ENCODE assay signal across 29 cellular contexts in genomic region chr14:53932966-53933365, GRCh38. TPM values are rescaled to one million over a fixed set of nuclear protein-coding genes. Genes with fewer than 3 reads are reported as not detected.
DNase-seq lines count a peak whose midpoint lies in the region; ATAC-seq, FAIRE-seq and TF ChIP-seq lines count a peak whose summit lies in the region.
"Had no signal": no experiment of that assay in that cellular context is flagged by ENCODE, and none has a peak within 500 bp of the region (broad histone marks: within the 10 kb centered on the region; RNA-seq: fewer than 3 reads in every experiment).

No MANE protein-coding gene starts in this region.

- RAD21 ChIA-PET in HCT116 (lab: Charles Lee; ENCODE audit: low non-redundant PET in 1 of 2, low total read pairs in 2 of 2, uncharacterized antibody in 2 of 2, unreplicated experiment in 2 of 2): no interaction called here

- TF ChIP-seq CTCF in HCT116 (IDR thresholded peaks at IDR 0.05 in 2 of 3, conservative IDR thresholded peaks at IDR 0.05 in 1 of 3; ENCODE audit: borderline replicate concordance in 1 of 3, insufficient read depth in 1 of 3, low read depth in 2 of 3, low read length in 2 of 3) (no peak), endothelial cell of umbilical vein (IDR thresholded peaks at IDR 0.05; ENCODE audit: extremely low read depth in 1 of 2, insufficient read depth in 1 of 2, low read depth in 1 of 2, low read length in 2 of 2) (no peak)

- no peak overlapping the region for H3K27ac Mint-ChIP-seq in stimulated activated effector memory CD8-positive, alpha-beta T cell treated with anti-CD3 and anti-CD28 coated beads, Interleukin-12 subunit alpha, Interleukin-12 subunit beta, amount 100 ng/mL, for 72 hours
- H3K27ac Mint-ChIP-seq: CD14-positive monocyte; CD4-positive, alpha-beta memory T cell; CD4-positive, CD25-positive, alpha-beta regulatory T cell; CD8-positive, alpha-beta memory T cell had no signal

- no peaks in the 10 kb centered on the region for H3K9me2 ChIP-seq in HCT116 (ENCODE audit: insufficient read depth)

- H3K27me3 ChIP-seq in HCT116 (ENCODE audit: insufficient read depth, low read length): no peaks in the 10 kb centered on the region
- no peaks in the 10 kb centered on the region for H3K27me3 ChIP-seq in endothelial cell of umbilical vein (ENCODE audit: control insufficient read depth in 2 of 2, insufficient read depth in 2 of 2, low read length in 2 of 2)
- H3K27me3 ChIP-seq: BE2C, BLaER1 had no signal

- dilution Hi-C loops in endothelial cell of umbilical vein (cut with MboI; ENCODE audit: extremely low pct_ligation_motif_present, low sequenced_read_pairs): no loop called here

- H3K9me3 ChIP-seq in HCT116 (ENCODE audit: control insufficient read depth in 1 of 2, insufficient read depth in 1 of 2, low read depth in 1 of 2, low read length in 2 of 2): no peaks in the 10 kb centered on the region
- H3K9me3 ChIP-seq in endothelial cell of umbilical vein (replicated peaks; ENCODE audit: control insufficient read depth, insufficient read depth, low read length): no peaks in the 10 kb centered on the region
- H3K9me3 ChIP-seq: BE2C, BLaER1 had no signal

- intact Hi-C loops in HCT116 (cut with micrococcal nuclease) (loop anchor here (5.0 kb wide), 1 partner anchor 404 kb away; no protein-coding TSS in a partner anchor), endothelial cell of umbilical vein (cut with micrococcal nuclease) (no loop called here)

- no peak overlapping the region for H3K27ac ChIP-seq in HCT116 (ENCODE audit: low read depth, low read length)
- H3K27ac ChIP-seq in endothelial cell of umbilical vein (ENCODE audit: insufficient read depth, low read depth, low read length): no peak overlapping the region
- H3K27ac ChIP-seq: BLaER1 had no signal

- CTCF ChIA-PET in HCT116 (lab: Charles Lee): no interaction called here
- CTCF ChIA-PET in endothelial cell of umbilical vein (lab: Charles Lee): interaction anchor here (1.0 kb wide), 2 partner anchors 8 to 396 kb away, joined by 3 read pairs; no protein-coding TSS in a partner anchor

- no peaks in the 10 kb centered on the region for H4K20me1 ChIP-seq in HCT116 (ENCODE audit: insufficient read depth)
- no peaks in the 10 kb centered on the region for H4K20me1 ChIP-seq in endothelial cell of umbilical vein (replicated peaks; ENCODE audit: control insufficient read depth, extremely low read depth, insufficient read depth, low read length)
- H4K20me1 ChIP-seq: BLaER1 had no signal

- peak overlapping the region; percentile 52 for H2AFZ ChIP-seq in HCT116 (ENCODE audit: low read depth, low read length, poor library complexity, severe bottlenecking)
- H2AFZ ChIP-seq in endothelial cell of umbilical vein (ENCODE audit: low read depth, low read length): no peak overlapping the region

- no peaks in the 10 kb centered on the region for H3K4me1 Mint-ChIP-seq in stimulated activated effector memory CD8-positive, alpha-beta T cell treated with anti-CD3 and anti-CD28 coated beads, Interleukin-12 subunit alpha, Interleukin-12 subunit beta, amount 100 ng/mL, for 72 hours
- H3K4me1 Mint-ChIP-seq: CD14-positive monocyte; CD4-positive, alpha-beta memory T cell; CD4-positive, CD25-positive, alpha-beta regulatory T cell; CD8-positive, alpha-beta memory T cell had no signal

- POLR2A ChIA-PET in HCT116 (lab: Charles Lee): no interaction called here
- POLR2A ChIA-PET in endothelial cell of umbilical vein (lab: Charles Lee): no interaction called here

- no peaks in the 10 kb centered on the region for H3K79me2 ChIP-seq in HCT116 (ENCODE audit: insufficient read depth, low read length)
- no peaks in the 10 kb centered on the region for H3K79me2 ChIP-seq in endothelial cell of umbilical vein (ENCODE audit: control insufficient read depth, insufficient read depth, low read length)

- H3K36me3 ChIP-seq in HCT116 (ENCODE audit: control insufficient read depth in 1 of 2, insufficient read depth in 2 of 2, low read length in 2 of 2) (no peaks in the 10 kb centered on the region), endothelial cell of umbilical vein (ENCODE audit: control insufficient read depth in 2 of 2, extremely low read depth in 1 of 2, insufficient read depth in 2 of 2, low read length in 2 of 2) (no peaks in the 10 kb centered on the region)
- H3K36me3 ChIP-seq: BE2C, BLaER1 had no signal

- H3K4me2 ChIP-seq in HCT116 (ENCODE audit: low read length) (no peak overlapping the region), endothelial cell of umbilical vein (ENCODE audit: insufficient read depth, low read length) (peak overlapping the region; percentile 8)
- H3K4me2 ChIP-seq: BLaER1 had no signal

- peaks cover 0 to 4% of the 10 kb centered on the region in 2 experiments; a peak in 1 of 4 replicates for H3K4me1 ChIP-seq in HCT116 (ENCODE audit: control insufficient read depth in 1 of 2, insufficient read depth in 2 of 2, low read length in 2 of 2)
- H3K4me1 ChIP-seq in endothelial cell of umbilical vein (ENCODE audit: control insufficient read depth, extremely low read depth, insufficient read depth, low read length): peaks cover 11% of the 10 kb centered on the region
- H3K4me1 ChIP-seq: BE2C had no signal

- no TSS peak for BruUV-seq in HCT116 (replicated peaks; lab: Mats Ljungman, UMichigan)
- no TSS peak for BruUV-seq in endothelial cell of umbilical vein (replicated peaks; lab: Mats Ljungman, UMichigan)

- no peaks in the 10 kb centered on the region for H3K9me1 ChIP-seq in endothelial cell of umbilical vein (replicated peaks; ENCODE audit: control insufficient read depth, extremely low read depth, insufficient read depth, low read length)

- H3K4me3 ChIP-seq in HCT116 (replicated peaks in 1 of 2; ENCODE audit: low read depth in 1 of 2, low read length in 2 of 2) (no peak overlapping the region), endothelial cell of umbilical vein (replicated peaks in 1 of 3; ENCODE audit: insufficient read depth in 1 of 3, low read depth in 1 of 3, low read length in 3 of 3) (no peak overlapping the region)
- H3K4me3 ChIP-seq: BLaER1 had no signal

- no peak overlapping the region for H3K4me3 Mint-ChIP-seq in stimulated activated effector memory CD8-positive, alpha-beta T cell treated with anti-CD3 and anti-CD28 coated beads, Interleukin-12 subunit alpha, Interleukin-12 subunit beta, amount 100 ng/mL, for 72 hours
- H3K4me3 Mint-ChIP-seq: CD14-positive monocyte; CD4-positive, alpha-beta memory T cell; CD4-positive, CD25-positive, alpha-beta regulatory T cell; CD8-positive, alpha-beta memory T cell had no signal

- FAIRE-seq in G401.6 (lab: Jason Lieb, UNC): peak; percentile 83
- peak; percentile 49 for FAIRE-seq in endothelial cell of umbilical vein (lab: Jason Lieb, UNC)
- FAIRE-seq: A204.1, GM12891, GM19239 had no signal

- no peak for DNase-seq in HCT116 (ENCODE audit: low read depth, low spot score)
- DNase-seq in dermis blood vessel endothelial cell: peak; percentile 83
- peak; percentile 69 for DNase-seq in endothelial cell of umbilical vein (ENCODE audit: low read depth, low spot score)
- DNase-seq in dedifferentiated amniotic fluid mesenchymal stem cell (ENCODE audit: extremely low spot score): no peak
- DNase-seq in putamen (ENCODE audit: low spot score): no peak
- no peak for DNase-seq in stimulated activated effector memory CD8-positive, alpha-beta T cell treated with anti-CD3 and anti-CD28 coated beads, Interleukin-12 subunit alpha, Interleukin-12 subunit beta, amount 100 ng/mL, for 72 hours (ENCODE audit: low spot score in 2 of 2)
- DNase-seq: 8988T; ACHN; BE2C; C1 segment of cervical spinal cord; CD4-positive, alpha-beta memory T cell; CD4-positive, CD25-positive, alpha-beta regulatory T cell; CD8-positive, alpha-beta memory T cell; COR-L47; DMS 273 treated with DMSO at 0.1 percent for 48 hours; DMS153; DMS53; DMS79; DND-41; EL; GF-D8 had no signal

- TF ChIP-seq POLR2A in HCT116 (IDR thresholded peaks at IDR 0.05; ENCODE audit: borderline replicate concordance, extremely low read depth, insufficient read depth, insufficient read length) (no peak), endothelial cell of umbilical vein (IDR thresholded peaks at IDR 0.05; ENCODE audit: low read depth, low read length) (no peak)

- TF ChIP-seq RAD21 in HCT116 (IDR thresholded peaks at IDR 0.05; ENCODE audit: low read depth): no peak

- H3K9ac ChIP-seq in HCT116 (ENCODE audit: low read length) (no peak overlapping the region), endothelial cell of umbilical vein (replicated peaks; ENCODE audit: extremely low read depth, insufficient read depth, low read length) (no peak overlapping the region)
- H3K9ac ChIP-seq: BLaER1 had no signal

- H3K36me3 Mint-ChIP-seq in stimulated activated effector memory CD8-positive, alpha-beta T cell treated with anti-CD3 and anti-CD28 coated beads, Interleukin-12 subunit alpha, Interleukin-12 subunit beta, amount 100 ng/mL, for 72 hours: no peaks in the 10 kb centered on the region
- H3K36me3 Mint-ChIP-seq: CD14-positive monocyte; CD4-positive, alpha-beta memory T cell; CD4-positive, CD25-positive, alpha-beta regulatory T cell; CD8-positive, alpha-beta memory T cell had no signal

- no peaks in the 10 kb centered on the region for H3K9me3 Mint-ChIP-seq in stimulated activated effector memory CD8-positive, alpha-beta T cell treated with anti-CD3 and anti-CD28 coated beads, Interleukin-12 subunit alpha, Interleukin-12 subunit beta, amount 100 ng/mL, for 72 hours
- H3K9me3 Mint-ChIP-seq: CD4-positive, alpha-beta memory T cell had no signal

- ATAC-seq in HCT116 (no peak), HG02678 (IDR thresholded peaks at IDR 0.05; ENCODE audit: unreplicated experiment) (no peak)
- no peak for ATAC-seq in stimulated activated effector memory CD8-positive, alpha-beta T cell treated with anti-CD3 and anti-CD28 coated beads, Interleukin-12 subunit alpha, Interleukin-12 subunit beta, amount 100 ng/mL, for 72 hours

TF ChIP-seq in HCT116, 20 proteins besides CTCF, POLR2A, EP300 and RAD21:
- no peak for TF ChIP-seq SP1 (IDR thresholded peaks at IDR 0.05; ENCODE audit: low read depth)

TF ChIP-seq in endothelial cell of umbilical vein, 7 proteins besides CTCF, POLR2A, EP300 and RAD21:
- TF ChIP-seq FOS (IDR thresholded peaks at IDR 0.05; ENCODE audit: borderline replicate concordance, insufficient read depth, low read length) (peak; percentile 24), GATA2 (IDR thresholded peaks at IDR 0.05; ENCODE audit: insufficient read depth, insufficient read length, low read depth, low read length) (peak; percentile 87), JUN (IDR thresholded peaks at IDR 0.05; ENCODE audit: borderline replicate concordance, insufficient read depth, insufficient read length, low read depth) (no peak)

RNA-seq across cellular contexts. Expression of gene BMP4, which starts 23.7 kb away (rescaled TPM):
- total RNA-seq in HCT116 (2021; ENCODE audit: unreplicated experiment) (145 TPM), dermis blood vessel endothelial cell (67.3 and 162 TPM in 2 replicates), endothelial cell of umbilical vein (201 and 238 TPM in 2 replicates)
- polyA plus RNA-seq in HCT116 (2012): 45.0 and 47.6 TPM in 2 replicates
- 298 and 311 TPM in 2 replicates for polyA plus RNA-seq in endothelial cell of umbilical vein
- polyA plus RNA-seq in endothelial cell of umbilical vein (2011; cell fraction: cytosol; rRNA removed): 258 and 307 TPM in 2 replicates
- polyA plus RNA-seq in endothelial cell of umbilical vein (2011; cell fraction: nucleus; rRNA removed): 187 and 237 TPM in 2 replicates
- polyA plus RNA-seq in endothelial cell of umbilical vein (2012): 178 and 199 TPM in 2 replicates
- polyA minus RNA-seq in endothelial cell of umbilical vein: 300 and 367 TPM in 2 replicates
- polyA minus RNA-seq in endothelial cell of umbilical vein (2011; cell fraction: cytosol; rRNA and poly(A)+ RNA removed): not detected
- polyA minus RNA-seq in endothelial cell of umbilical vein (2011; cell fraction: nucleus; rRNA and poly(A)+ RNA removed): 100 and 117 TPM in 2 replicates
- total RNA-seq: A673; CD4-positive, CD25-positive, alpha-beta regulatory T cell had no signal
- polyA plus RNA-seq: CD8-positive, alpha-beta memory T cell had no signal

Comparison
In these comparisons a context has a peak if more than half of its experiments do, and no peak if none do; other contexts are left out.
1. DNase-seq: peak in dermis blood vessel endothelial cell (single experiment) and endothelial cell of umbilical vein (single experiment); none in HCT116 (single experiment), dedifferentiated amniotic fluid mesenchymal stem cell (single experiment), putamen (single experiment) and stimulated activated effector memory CD8-positive, alpha-beta T cell treated with anti-CD3 and anti-CD28 coated beads, Interleukin-12 subunit alpha, Interleukin-12 subunit beta, amount 100 ng/mL, for 72 hours (0 of 2).